Comparison of ENCODE assay signal across 1 cellular context in the genomic region with DNA sequence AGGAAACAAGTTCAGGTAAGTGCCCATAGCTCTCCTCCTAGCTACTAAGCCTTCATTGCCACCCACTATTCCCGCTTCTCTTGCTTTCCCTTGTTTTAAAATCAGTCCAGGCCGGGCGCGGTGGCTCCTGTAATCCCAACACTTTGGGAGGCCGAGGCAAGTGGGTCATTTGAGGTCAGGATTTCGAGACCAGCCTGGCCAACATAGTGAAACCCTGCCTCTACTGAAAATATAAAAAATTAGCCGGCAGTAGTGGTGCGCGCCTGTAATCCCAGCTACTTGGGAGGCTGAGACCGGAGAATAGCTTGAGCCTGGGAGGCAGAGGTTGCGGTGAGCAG.
TF ChIP-seq lines count a peak whose summit lies in the region.

No MANE protein-coding gene starts in this region.

TF ChIP-seq in WTC11, 78 proteins besides CTCF, POLR2A, EP300 and RAD21 (continued from another document):
- TF ChIP-seq STAT6 (CRISPR knock-in tag; conservative IDR thresholded peaks at IDR 0.05; ENCODE audit: low read depth), result no peak
- no peak for TF ChIP-seq RELA (CRISPR knock-in tag; IDR thresholded peaks at IDR 0.05; ENCODE audit: borderline replicate concordance)
- no peak for TF ChIP-seq ELF4 (CRISPR knock-in tag; IDR thresholded peaks at IDR 0.05; ENCODE audit: low read depth)
- TF ChIP-seq USF2 (CRISPR knock-in tag; IDR thresholded peaks at IDR 0.05), result no peak
- no peak for TF ChIP-seq ZNF232 (CRISPR knock-in tag; IDR thresholded peaks at IDR 0.05)
- TF ChIP-seq ZBTB21 (CRISPR knock-in tag; IDR thresholded peaks at IDR 0.05; ENCODE audit: borderline replicate concordance), result no peak
- no peak for TF ChIP-seq MXD4 (CRISPR knock-in tag; IDR thresholded peaks at IDR 0.05; ENCODE audit: borderline replicate concordance)
